16 cellular contexts compared by ENCODE assay signal in genomic region chr3:55899887-55900286, GRCh38.
DNase-seq lines count a peak whose midpoint lies in the region; ATAC-seq and TF ChIP-seq lines count a peak whose summit lies in the region.
"Had no signal": no experiment of that assay in that cellular context is flagged by ENCODE, and none has a peak within 500 bp of the region (broad histone marks: within the 10 kb centered on the region; RNA-seq: fewer than 3 reads in every experiment).

No MANE protein-coding gene starts in this region.

- no peaks in the 10 kb centered on the region for H3K36me3 ChIP-seq in cardiac muscle cell
- H3K36me3 ChIP-seq in RWPE2 (ENCODE audit: low read depth), result no peaks in the 10 kb centered on the region
- H3K36me3 ChIP-seq in left ventricle myocardium inferior, result no peaks in the 10 kb centered on the region

- H3K4me1 Mint-ChIP-seq in glutamatergic neuron (ENCODE audit: low read depth, unreplicated experiment), result peaks cover 8% of the 10 kb centered on the region
- H3K4me1 Mint-ChIP-seq: IgD-negative memory B cell, memory B cell had no signal

- WGBS in right cardiac atrium, result 76% methylated on average over 3 of the region's 3 CpGs

- intact Hi-C loops in right cardiac atrium (cut with DNase I) (loop anchor here in 1 of 4 donors (10.0 kb wide), 1 partner anchor 1825 kb away; no protein-coding TSS in a partner anchor), left ventricle myocardium inferior (cut with micrococcal nuclease) (no loop called here)

- H3K4me3 ChIP-seq in cardiac muscle cell, result no peak overlapping the region
- H3K4me3 ChIP-seq in right cardiac atrium (ENCODE audit: low read length), result no peak overlapping the region
- H3K4me3 ChIP-seq in RWPE2 (ENCODE audit: severe bottlenecking), result no peak overlapping the region
- no peak overlapping the region for H3K4me3 ChIP-seq in left ventricle myocardium inferior

- no peaks in the 10 kb centered on the region for H3K27me3 Mint-ChIP-seq in glutamatergic neuron (ENCODE audit: unreplicated experiment)
- H3K27me3 Mint-ChIP-seq: dendritic cell treated with granulocyte-macrophage colony-stimulating factor and Interleukin-4, amounts not matched to agents 40 ng/mL and 50 ng/mL, for 4 days; memory B cell had no signal

- H3K36me3 Mint-ChIP-seq in glutamatergic neuron (ENCODE audit: unreplicated experiment), result no peaks in the 10 kb centered on the region
- H3K36me3 Mint-ChIP-seq: IgD-negative memory B cell, memory B cell had no signal

- peaks cover 44% of the 10 kb centered on the region for H3K4me1 ChIP-seq in cardiac muscle cell (ENCODE audit: low read depth)
- no peaks in the 10 kb centered on the region for H3K4me1 ChIP-seq in right cardiac atrium (ENCODE audit: control insufficient read depth, insufficient read depth, low read length)
- H3K4me1 ChIP-seq in RWPE2 (ENCODE audit: insufficient read depth, poor library complexity, severe bottlenecking), result no peaks in the 10 kb centered on the region
- H3K4me1 ChIP-seq in left ventricle myocardium inferior, result peaks cover 10% of the 10 kb centered on the region

- H3K27me3 ChIP-seq in cardiac muscle cell (no peaks in the 10 kb centered on the region), right cardiac atrium (ENCODE audit: control insufficient read depth, insufficient read depth) (no peaks in the 10 kb centered on the region), RWPE2 (ENCODE audit: insufficient read depth, poor library complexity, severe bottlenecking) (no peaks in the 10 kb centered on the region), left ventricle myocardium inferior (ENCODE audit: low read depth) (peaks cover 49% of the 10 kb centered on the region)

- ATAC-seq in right cardiac atrium (no peak), RWPE2 (ENCODE audit: low read depth) (0 out of 3 replicates have a peak, but pooled peaks have one; percentile 51), HG03457 (IDR thresholded peaks at IDR 0.05; ENCODE audit: unreplicated experiment) (no peak), HG03139 (IDR thresholded peaks at IDR 0.05; ENCODE audit: unreplicated experiment) (no peak)

- peak in 1 of 2 donors; percentile 40 for DNase-seq in cardiac muscle cell (ENCODE audit: low read depth in 1 of 2, low spot score in 1 of 2)
- no peak for DNase-seq in right cardiac atrium
- DNase-seq in RWPE2 (ENCODE audit: low spot score), result no peak
- no peak for DNase-seq in glutamatergic neuron
- no peak for DNase-seq in T1000 (lab: John Stamatoyannopoulos, UW)
- DNase-seq in left ventricle myocardium inferior, result no peak
- DNase-seq: activated CD4-positive, alpha-beta T cell treated with anti-CD3 and anti-CD28 coated beads, Interleukin-2, amount 50 U/mL, for 1 hour; NCI-H2171; posterior cingulate gyrus; SHP77 treated with DMSO at 0.1 percent for 48 hours; stimulated activated CD4-positive, alpha-beta T cell treated with anti-CD3 and anti-CD28 coated beads, Interleukin-2, amount 100 ng/mL, for 48 hours had no signal

- TF ChIP-seq CTCF in cardiac muscle cell (IDR thresholded peaks at IDR 0.05; ENCODE audit: low read depth, low read length) (peak; percentile 20), RWPE2 (IDR thresholded peaks at IDR 0.05; ENCODE audit: poor library complexity, severe bottlenecking) (peak; percentile 67), glutamatergic neuron (IDR thresholded peaks at IDR 0.05; ENCODE audit: partially characterized antibody, unreplicated experiment) (peak; percentile 35), left ventricle myocardium inferior (IDR thresholded peaks at IDR 0.05; ENCODE audit: borderline replicate concordance) (no peak)

- H3K27ac Mint-ChIP-seq in glutamatergic neuron (ENCODE audit: unreplicated experiment), result no peak overlapping the region
- H3K27ac Mint-ChIP-seq: dendritic cell treated with granulocyte-macrophage colony-stimulating factor and Interleukin-4, amounts not matched to agents 40 ng/mL and 50 ng/mL, for 4 days; memory B cell had no signal

- no peak overlapping the region for H3K4me3 Mint-ChIP-seq in glutamatergic neuron (ENCODE audit: unreplicated experiment)
- H3K4me3 Mint-ChIP-seq: dendritic cell treated with granulocyte-macrophage colony-stimulating factor and Interleukin-4, amounts not matched to agents 40 ng/mL and 50 ng/mL, for 4 days; IgD-negative memory B cell; memory B cell had no signal

- H3K9me3 Mint-ChIP-seq in glutamatergic neuron (ENCODE audit: unreplicated experiment), result no peaks in the 10 kb centered on the region
- H3K9me3 Mint-ChIP-seq: dendritic cell treated with granulocyte-macrophage colony-stimulating factor and Interleukin-4, amounts not matched to agents 40 ng/mL and 50 ng/mL, for 4 days; IgD-negative memory B cell; memory B cell had no signal

- H3K27ac ChIP-seq in cardiac muscle cell (no peak overlapping the region), right cardiac atrium (ENCODE audit: low read length) (no peak overlapping the region), RWPE2 (ENCODE audit: poor library complexity, severe bottlenecking) (no peak overlapping the region), left ventricle myocardium inferior (replicated peaks) (no peak overlapping the region)

- H3K9me3 ChIP-seq in cardiac muscle cell (ENCODE audit: low read depth), result no peaks in the 10 kb centered on the region
- H3K9me3 ChIP-seq in right cardiac atrium (ENCODE audit: control insufficient read depth, low read length), result no peaks in the 10 kb centered on the region
- no peaks in the 10 kb centered on the region for H3K9me3 ChIP-seq in RWPE2 (ENCODE audit: severe bottlenecking)
- H3K9me3 ChIP-seq in left ventricle myocardium inferior (replicated peaks), result no peaks in the 10 kb centered on the region
